ENCODE assay signal across 31 cellular contexts in the genomic region with DNA sequence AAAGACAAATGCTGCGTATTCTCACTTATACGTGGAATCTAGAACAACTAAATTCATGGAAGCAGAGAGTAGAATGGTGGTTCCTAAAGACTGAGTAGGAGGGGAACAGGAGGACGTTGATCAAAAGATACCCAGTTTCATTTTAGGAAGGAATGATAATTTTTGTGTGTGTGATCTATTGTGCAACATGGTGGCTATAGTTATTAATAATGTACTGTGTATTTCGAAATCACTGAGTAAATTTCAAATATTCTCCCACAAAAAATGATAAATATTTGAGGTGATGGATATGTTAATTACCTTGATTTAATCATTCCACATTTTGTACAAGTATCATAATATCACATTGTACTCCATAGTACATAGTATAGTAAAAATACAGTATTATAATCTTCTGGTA.
"Had no signal": no experiment of that assay in that cellular context is flagged by ENCODE, and none has a peak within 500 bp of the region (broad histone marks: within the 10 kb centered on the region; RNA-seq: fewer than 3 reads in every experiment).

No MANE protein-coding gene starts in this region.

- H3K4me3 ChIP-seq: ascending aorta, breast epithelium, cardiac muscle cell, colonic mucosa, esophagus squamous epithelium had no signal

- H3K36me3 ChIP-seq: ascending aorta, breast epithelium, cardiac muscle cell, colonic mucosa, esophagus squamous epithelium had no signal

- DNase-seq: activated CD4-positive, alpha-beta memory T cell treated with anti-CD3 and anti-CD28 coated beads, Interleukin-2, amount 10 ng/mL, durations not matched to agents 7 days and 5 days; activated CD4-positive, alpha-beta T cell treated with anti-CD3 and anti-CD28 coated beads for 1 hour; activated CD4-positive, alpha-beta T cell treated with anti-CD3 and anti-CD28 coated beads for 4 hours; activated CD4-positive, alpha-beta T cell treated with anti-CD3 and anti-CD28 coated beads, Interleukin-2, amount 10 ng/mL, durations not matched to agents 7 days and 5 days; activated CD4-positive, alpha-beta T cell treated with anti-CD3 and anti-CD28 coated beads, Interleukin-2, amount 50 U/mL, for 4 hours; activated CD8-positive, alpha-beta memory T cell treated with anti-CD3 and anti-CD28 coated beads, Interleukin-2, amount 50 U/mL, for 48 hours; activated gamma-delta T cell; activated naive CD4-positive, alpha-beta T cell; activated naive CD4-positive, alpha-beta T cell treated with anti-CD3 and anti-CD28 coated beads, Interleukin-2, amount 10 ng/mL, durations not matched to agents 7 days and 5 days; activated naive CD8-positive, alpha-beta T cell treated with anti-CD3 and anti-CD28 coated beads, Interleukin-2, amount 10 ng/mL, durations not matched to agents 7 days and 5 days; activated T-cell treated with anti-CD3 and anti-CD28 coated beads for 4 hours; activated T-cell treated with anti-CD3 and anti-CD28 coated beads, Interleukin-2, amount 50 U/mL, for 24 hours; activated T-cell treated with anti-CD3 and anti-CD28 coated beads, Interleukin-2, amount 50 U/mL, for 72 hours; central memory CD4-positive, alpha-beta T cell; cerebellar nuclear complex; colonic mucosa; effector CD8-positive, alpha-beta T cell; esophagus squamous epithelium; head of caudate nucleus; T-helper 2 cell had no signal

- ATAC-seq: activated naive CD4-positive, alpha-beta T cell treated with anti-CD3 and anti-CD28 coated beads, Interleukin-2, amount 50 U/mL, for 72 hours; activated T-cell treated with anti-CD3 and anti-CD28 coated beads, Interleukin-2, amount 50 U/mL, for 72 hours; WTC11 had no signal

- H3K9me3 ChIP-seq: ascending aorta, breast epithelium, colonic mucosa had no signal

- H3K4me1 ChIP-seq: breast epithelium, colonic mucosa, esophagus squamous epithelium had no signal

- H3K27ac ChIP-seq: ascending aorta, breast epithelium, cardiac muscle cell, colonic mucosa, epithelial cell of prostate, esophagus squamous epithelium, VCaP had no signal

- H3K27me3 ChIP-seq: ascending aorta, breast epithelium, cardiac muscle cell, colonic mucosa, esophagus squamous epithelium had no signal

- FAIRE-seq: endometrium, endothelial cell of umbilical vein, frontal cortex, TTC549 had no signal
